7 cellular contexts compared by ENCODE assay signal in genomic region chr12:80195143-80195726, GRCh38.
A peak's percentile ranks its signal among the peaks of the same experiment; 100 is the strongest.
DNase-seq lines count a peak whose midpoint lies in the region; TF ChIP-seq lines count a peak whose summit lies in the region.

No MANE protein-coding gene starts in this region.

- H3K36me3 Mint-ChIP-seq in HFFc6 (ENCODE audit: low read depth) = no peaks in the 10 kb centered on the region
- H3K36me3 Mint-ChIP-seq in neural crest cell (ENCODE audit: low read depth) = no peaks in the 10 kb centered on the region

- H3K4me1 Mint-ChIP-seq in HFFc6 (ENCODE audit: low read depth) (peaks cover 39% of the 10 kb centered on the region), neural crest cell (peaks cover 4% of the 10 kb centered on the region)

- DNase-seq in GM12865 (ENCODE audit: low read depth) = peak; percentile 73
- peak; percentile 62 for DNase-seq in HFFc6
- peak; percentile 66 for DNase-seq in NCI-H510A treated with DMSO at 0.1 percent for 48 hours (lab: John Stamatoyannopoulos, UW)
- peak; percentile 79 for DNase-seq in dedifferentiated amniotic fluid mesenchymal stem cell (ENCODE audit: extremely low spot score)
- DNase-seq in neural crest cell (ENCODE audit: low read depth, low spot score) = peak; percentile 35
- no peak for DNase-seq in OCI-M2 (lab: John Stamatoyannopoulos, UW; ENCODE audit: unreplicated experiment)
- no peak for DNase-seq in NCI-H2029 treated with DMSO at 0.1 percent for 48 hours (lab: John Stamatoyannopoulos, UW)

- H3K27ac Mint-ChIP-seq in HFFc6 (no peak overlapping the region), neural crest cell (ENCODE audit: unreplicated experiment) (no peak overlapping the region)

- H3K9me3 Mint-ChIP-seq in HFFc6 (no peaks in the 10 kb centered on the region), neural crest cell (no peaks in the 10 kb centered on the region)

- H3K4me3 Mint-ChIP-seq in HFFc6 = no peak overlapping the region
- no peak overlapping the region for H3K4me3 Mint-ChIP-seq in neural crest cell

- TF ChIP-seq CTCF in GM12865 (IDR thresholded peaks at IDR 0.05; ENCODE audit: insufficient read depth, low read depth, low read length, missing control alignments) (peak; percentile 56), HFFc6 (IDR thresholded peaks at IDR 0.05) (peak; percentile 88), neural crest cell (conservative IDR thresholded peaks at IDR 0.05) (peak; percentile 86)

- no peak overlapping the region for H3K4me3 ChIP-seq in GM12865 (ENCODE audit: low read depth, low read length)

- H3K27me3 Mint-ChIP-seq in HFFc6 (ENCODE audit: insufficient read depth) (no peaks in the 10 kb centered on the region), neural crest cell (ENCODE audit: low read depth) (no peaks in the 10 kb centered on the region)

Comparison
In these comparisons a context has a peak if more than half of its experiments do, and no peak if none do; other contexts are left out.
1. DNase-seq: peak in GM12865 (single experiment), HFFc6 (single experiment), NCI-H510A treated with DMSO at 0.1 percent for 48 hours (single experiment), dedifferentiated amniotic fluid mesenchymal stem cell (single experiment) and neural crest cell (single experiment); none in OCI-M2 (single experiment) and NCI-H2029 treated with DMSO at 0.1 percent for 48 hours (single experiment).
2. Peak in every context shown above with its lines, with median percentiles within 50 percentile points of each other: CTCF ChIP-seq.